Comparison of ENCODE assay signal across 9 cellular contexts in the genomic region with DNA sequence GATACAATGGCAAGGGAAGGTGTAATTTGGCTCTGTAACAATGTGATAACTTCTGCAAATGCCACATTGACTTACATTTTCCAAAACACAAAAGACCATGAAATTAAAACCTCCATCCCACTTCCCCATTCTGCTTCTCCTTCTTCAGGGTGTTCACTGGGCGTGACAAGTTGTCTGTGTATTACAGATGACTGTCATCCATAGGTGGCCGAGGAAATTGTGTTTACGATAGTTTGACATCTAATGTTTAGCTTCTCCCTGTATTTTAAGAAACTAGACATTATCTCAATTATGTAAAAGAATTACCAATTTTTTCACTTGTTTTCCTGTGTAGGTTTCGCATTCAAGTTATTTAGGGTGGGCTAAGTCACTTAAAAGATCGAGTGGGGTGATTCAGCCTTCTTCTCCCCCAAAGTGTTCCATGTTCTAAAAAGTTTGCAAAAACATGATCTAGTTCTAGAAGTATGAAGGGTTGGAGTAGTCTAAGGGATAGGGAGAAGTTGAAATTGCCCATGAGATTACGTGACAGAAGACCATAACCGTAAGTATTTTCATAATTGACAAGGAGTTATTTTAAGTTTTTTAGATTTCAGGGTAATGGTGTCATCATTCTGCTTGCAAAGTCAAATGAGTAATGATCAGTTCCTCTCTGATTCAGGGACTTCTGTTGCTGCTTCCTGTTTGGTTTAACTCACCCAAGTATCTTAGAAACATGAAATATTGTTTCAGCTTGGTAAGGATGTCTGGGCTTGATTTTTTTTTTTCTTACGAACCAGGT. TPM values are rescaled to one million over a fixed set of nuclear protein-coding genes. Genes with fewer than 3 reads are reported as not detected.
DNase-seq lines count a peak whose midpoint lies in the region; ATAC-seq lines count a peak whose summit lies in the region.
"Had no signal": no experiment of that assay in that cellular context is flagged by ENCODE, and none has a peak within 500 bp of the region (broad histone marks: within the 10 kb centered on the region; RNA-seq: fewer than 3 reads in every experiment).

No MANE protein-coding gene starts in this region.

- peak overlapping the region; percentile 99 for H3K27ac Mint-ChIP-seq in activated CD8-positive, alpha-beta T cell treated with anti-CD3 and anti-CD28 coated beads, Interleukin-2, amount 10 ng/mL, durations not matched to agents 7 days and 5 days

- H3K4me3 Mint-ChIP-seq in activated CD8-positive, alpha-beta T cell treated with anti-CD3 and anti-CD28 coated beads, Interleukin-2, amount 10 ng/mL, durations not matched to agents 7 days and 5 days = peak overlapping the region; percentile 72

- DNase-seq in GDM1 (lab: John Stamatoyannopoulos, UW) (peak; percentile 64), mesendoderm (no peak), NCI-H1436 treated with DMSO at 0.1 percent for 48 hours (lab: John Stamatoyannopoulos, UW) (no peak), DMS153 (lab: John Stamatoyannopoulos, UW) (no peak), COR-L47 (lab: John Stamatoyannopoulos, UW) (no peak)
- no peak for DNase-seq in activated CD8-positive, alpha-beta T cell treated with anti-CD3 and anti-CD28 coated beads, Interleukin-2, amount 10 ng/mL, durations not matched to agents 7 days and 5 days

- no peaks in the 10 kb centered on the region for H3K27me3 Mint-ChIP-seq in activated CD8-positive, alpha-beta T cell treated with anti-CD3 and anti-CD28 coated beads, Interleukin-2, amount 10 ng/mL, durations not matched to agents 7 days and 5 days (ENCODE audit: low read depth)

- no peaks in the 10 kb centered on the region for H3K9me3 Mint-ChIP-seq in activated CD8-positive, alpha-beta T cell treated with anti-CD3 and anti-CD28 coated beads, Interleukin-2, amount 10 ng/mL, durations not matched to agents 7 days and 5 days (ENCODE audit: insufficient read depth)

- H3K56ac ChIP-seq in mesendoderm (ENCODE audit: low read length) = no peak overlapping the region

- peaks cover 3% of the 10 kb centered on the region for H3K4me1 ChIP-seq in mesendoderm (ENCODE audit: control insufficient read depth, low read depth, low read length)

- H2BK120ac ChIP-seq in mesendoderm (ENCODE audit: low read depth, low read length) = no peak overlapping the region

- peak overlapping the region; percentile 78 for H2BK15ac ChIP-seq in mesendoderm (replicated peaks; ENCODE audit: low read depth)

- no peak overlapping the region for H4K8ac ChIP-seq in mesendoderm (ENCODE audit: low read depth, low read length)

- whole genome bisulfite sequencing in mesendoderm (ENCODE audit: extremely low coverage, insufficient coverage, low lambda C conversion rate) = no CpG with 5 or more reads among the region's 8 CpGs

- H3K4ac ChIP-seq in mesendoderm (ENCODE audit: low read depth, low read length) = no peak overlapping the region

- H3K27ac ChIP-seq in mesendoderm (ENCODE audit: low read depth, low read length) = no peak overlapping the region

- H3K4me2 ChIP-seq in mesendoderm (ENCODE audit: low read length) = no peak overlapping the region

- POLR2A ChIA-PET in activated CD8-positive, alpha-beta T cell treated with anti-CD3 and anti-CD28 coated beads, Interleukin-2, amount 10 ng/mL, durations not matched to agents 7 days and 5 days (lab: Charles Lee) = interaction anchor here (0.6 to 7.4 kb wide), 14 partner anchors 8 to 56 kb away, joined by 3 to 258 read pairs (median 7); partner anchors contain the start of gene CYTIP

- no peak overlapping the region for H3K9ac ChIP-seq in mesendoderm (ENCODE audit: low read length)

- CTCF ChIA-PET in activated CD8-positive, alpha-beta T cell treated with anti-CD3 and anti-CD28 coated beads, Interleukin-2, amount 10 ng/mL, durations not matched to agents 7 days and 5 days (lab: Charles Lee) = interaction anchor here (0.7 to 4.4 kb wide), 19 partner anchors 9 to 166 kb away, joined by 3 to 17 read pairs (median 3); partner anchors contain the start of gene CYTIP

- no peak overlapping the region for H2BK5ac ChIP-seq in mesendoderm (ENCODE audit: low read length)

- peak; percentile 74 for ATAC-seq in GM19467 (IDR thresholded peaks at IDR 0.05; ENCODE audit: unreplicated experiment)
- peak; percentile 74 for ATAC-seq in HG03558 (IDR thresholded peaks at IDR 0.05; ENCODE audit: extremely low read depth, unreplicated experiment)
- ATAC-seq in activated CD8-positive, alpha-beta T cell treated with anti-CD3 and anti-CD28 coated beads, Interleukin-2, amount 10 ng/mL, durations not matched to agents 7 days and 5 days = peak; percentile 76

- no peak overlapping the region for H3K18ac ChIP-seq in mesendoderm (ENCODE audit: low read length)

- no peaks in the 10 kb centered on the region for H3K36me3 ChIP-seq in mesendoderm (ENCODE audit: control insufficient read depth, insufficient read depth, low read length)

- no peak overlapping the region for H3K23ac ChIP-seq in mesendoderm (ENCODE audit: low read length)

- H3K4me3 ChIP-seq in mesendoderm (ENCODE audit: low read length) = no peak overlapping the region

- no peaks in the 10 kb centered on the region for H3K79me2 ChIP-seq in mesendoderm (ENCODE audit: control insufficient read depth, insufficient read depth, low read length)

- no peak overlapping the region for H2AK5ac ChIP-seq in mesendoderm (ENCODE audit: low read length)

- no peaks in the 10 kb centered on the region for H3K27me3 ChIP-seq in mesendoderm (ENCODE audit: insufficient read depth, low read length, poor library complexity)

- no peak overlapping the region for H4K5ac ChIP-seq in mesendoderm (ENCODE audit: low read length)

- H3K79me1 ChIP-seq in mesendoderm (ENCODE audit: low read length) = no peaks in the 10 kb centered on the region

- H3K36me3 Mint-ChIP-seq in activated CD8-positive, alpha-beta T cell treated with anti-CD3 and anti-CD28 coated beads, Interleukin-2, amount 10 ng/mL, durations not matched to agents 7 days and 5 days (ENCODE audit: low read depth) = peaks cover 31% of the 10 kb centered on the region

- H3K4me1 Mint-ChIP-seq in activated CD8-positive, alpha-beta T cell treated with anti-CD3 and anti-CD28 coated beads, Interleukin-2, amount 10 ng/mL, durations not matched to agents 7 days and 5 days (ENCODE audit: low read depth) = peaks cover 96% of the 10 kb centered on the region

RNA-seq across cellular contexts. Expression of gene CYTIP, which starts 25.2 kb away (rescaled TPM):
- total RNA-seq in activated CD8-positive, alpha-beta T cell treated with anti-CD3 and anti-CD28 coated beads, Interleukin-2, amount 10 ng/mL, durations not matched to agents 7 days and 5 days = 100 to 1,000 TPM; 222 to 227 TPM
- 0.20 TPM for polyA plus RNA-seq in mesendoderm (2013, experiment 1 of 2)
- polyA plus RNA-seq in mesendoderm (2013, experiment 2 of 2) = 0.10 TPM
- polyA plus RNA-seq: neural cell had no signal
